ENCODE assay signal across 22 cellular contexts in the genomic region with DNA sequence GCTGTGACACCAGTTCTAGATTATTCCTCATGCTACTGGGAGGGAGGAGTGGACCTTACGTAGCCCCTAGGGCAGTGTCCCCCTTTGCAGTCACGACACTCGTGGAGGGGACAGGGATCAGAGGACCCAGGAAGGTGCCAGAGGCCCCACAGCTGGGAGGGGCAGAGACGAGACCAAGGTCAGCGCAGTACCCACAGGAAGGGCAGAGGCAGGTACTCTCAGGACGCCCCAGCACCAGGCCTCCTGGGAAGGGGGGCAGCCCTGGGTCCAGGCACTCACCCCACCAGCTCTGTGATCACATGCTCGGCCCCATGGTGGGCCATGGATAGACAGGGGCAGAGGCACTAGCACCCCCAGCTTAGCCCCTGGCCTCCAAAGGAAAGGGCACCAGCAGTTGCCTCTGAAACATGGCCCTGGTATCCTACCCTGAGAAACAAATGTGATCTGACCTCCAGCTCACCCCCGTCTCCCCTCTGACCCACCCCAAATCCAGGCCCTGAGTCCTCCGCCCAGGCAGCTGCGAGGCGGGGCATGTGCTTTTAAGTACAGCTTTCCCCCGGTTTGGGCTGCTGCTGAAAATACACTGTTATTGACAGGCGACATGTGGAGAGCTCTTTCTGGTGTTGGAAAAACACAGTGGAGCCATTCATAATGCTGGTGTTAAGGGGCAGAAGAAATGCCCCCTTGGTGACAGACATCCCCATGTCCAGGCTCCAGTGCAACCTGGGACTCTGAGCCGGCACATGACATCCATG.
"Had no signal": no experiment of that assay in that cellular context is flagged by ENCODE, and none has a peak within 500 bp of the region (broad histone marks: within the 10 kb centered on the region; RNA-seq: fewer than 3 reads in every experiment).

No MANE protein-coding gene starts in this region.

- H3K9me3 Mint-ChIP-seq: activated CD8-positive, alpha-beta T cell treated with anti-CD3 and anti-CD28 coated beads for 36 hours; activated naive CD8-positive, alpha-beta T cell treated with anti-CD3 and anti-CD28 coated beads, Interleukin-2, amount 50 U/mL, for 24 hours; T-cell had no signal

- H3K4me3 ChIP-seq: PC-9, SK-N-MC had no signal

- H3K27ac ChIP-seq: PC-9, SK-N-MC, WERI-Rb-1 had no signal

- H3K4me3 Mint-ChIP-seq: activated CD4-positive, alpha-beta T cell treated with anti-CD3 and anti-CD28 coated beads for 36 hours; activated CD8-positive, alpha-beta T cell treated with anti-CD3 and anti-CD28 coated beads for 36 hours; activated naive CD8-positive, alpha-beta T cell treated with anti-CD3 and anti-CD28 coated beads, Interleukin-2, amount 50 U/mL, for 24 hours; brain; T-cell had no signal

- H3K36me3 Mint-ChIP-seq: activated naive CD4-positive, alpha-beta T cell treated with anti-CD3 and anti-CD28 coated beads, Interleukin-2, amount 50 U/mL, for 72 hours; brain; T-cell had no signal

- ATAC-seq: activated CD4-positive, alpha-beta T cell treated with anti-CD3 and anti-CD28 coated beads for 36 hours; activated CD8-positive, alpha-beta T cell treated with anti-CD3 and anti-CD28 coated beads for 36 hours; activated naive CD4-positive, alpha-beta T cell treated with anti-CD3 and anti-CD28 coated beads, Interleukin-2, amount 50 U/mL, for 72 hours; activated naive CD8-positive, alpha-beta T cell treated with anti-CD3 and anti-CD28 coated beads, Interleukin-2, amount 50 U/mL, for 24 hours; T-cell had no signal

- H3K4me2 ChIP-seq: PC-9 had no signal

- H3K36me3 ChIP-seq: WERI-Rb-1 had no signal

- H3K27ac Mint-ChIP-seq: activated CD4-positive, alpha-beta T cell treated with anti-CD3 and anti-CD28 coated beads for 36 hours; activated CD8-positive, alpha-beta T cell treated with anti-CD3 and anti-CD28 coated beads for 36 hours; activated naive CD8-positive, alpha-beta T cell treated with anti-CD3 and anti-CD28 coated beads, Interleukin-2, amount 50 U/mL, for 24 hours; brain; T-cell had no signal

- DNase-seq: activated CD4-positive, alpha-beta T cell treated with anti-CD3 and anti-CD28 coated beads for 36 hours; activated CD4-positive, alpha-beta T cell treated with anti-CD3 and anti-CD28 coated beads, Interleukin-2, amount 50 U/mL, for 1 hour; activated CD8-positive, alpha-beta memory T cell treated with anti-CD3 and anti-CD28 coated beads, Interleukin-2, amount 50 U/mL, for 4 hours; activated CD8-positive, alpha-beta T cell treated with anti-CD3 and anti-CD28 coated beads for 36 hours; activated naive CD4-positive, alpha-beta T cell treated with Interleukin-2 at 50 U/mL for 16 hours; activated naive CD8-positive, alpha-beta T cell treated with anti-CD3 and anti-CD28 coated beads, Interleukin-2, amount 50 U/mL, for 24 hours; amniotic stem cell; Kasumi-1; KBM-7; NCI-H1048; NCI-H146; NCI-H187 treated with DMSO at 0.1 percent for 48 hours; NCI-H2081 treated with DMSO at 0.1 percent for 48 hours; NCI-H446; NCI-H524; PC-9; SHP77 treated with DMSO at 0.1 percent for 48 hours; T-cell; WERI-Rb-1 had no signal
